12 cellular contexts compared by ENCODE assay signal in genomic region chr11:134228625-134229024, GRCh38. TPM values are rescaled to one million over a fixed set of nuclear protein-coding genes. Genes with fewer than 3 reads are reported as not detected.
DNase-seq lines count a peak whose midpoint lies in the region; ATAC-seq, FAIRE-seq and TF ChIP-seq lines count a peak whose summit lies in the region.
"Had no signal": no experiment of that assay in that cellular context is flagged by ENCODE, and none has a peak within 500 bp of the region (broad histone marks: within the 10 kb centered on the region; RNA-seq: fewer than 3 reads in every experiment).

No MANE protein-coding gene starts in this region.

- CTCF ChIA-PET in activated CD4-positive, alpha-beta T cell treated with anti-CD3 and anti-CD28 coated beads for 36 hours (lab: Charles Lee), result interaction anchor here (0.7 to 1.5 kb wide), 4 partner anchors 14 to 48 kb away, joined by 3 to 5 read pairs (median 4); partner anchors contain the start of gene GLB1L3

- POLR2A ChIA-PET in activated CD4-positive, alpha-beta T cell treated with anti-CD3 and anti-CD28 coated beads for 36 hours (lab: Charles Lee), result no interaction called here

- peak; percentile 64 for DNase-seq in activated CD4-positive, alpha-beta T cell treated with anti-CD3 and anti-CD28 coated beads for 36 hours
- no peak for DNase-seq in activated CD4-positive, alpha-beta T cell treated with anti-CD3 and anti-CD28 coated beads for 4 hours
- peak; percentile 65 for DNase-seq in natural killer cell treated with Interleukin-12 subunit alpha and Interleukin-12 subunit beta and Interleukin-15 and Interleukin-18, amount 100 ng/mL, for 72 hours (ENCODE audit: low spot score)
- no peak for DNase-seq in kidney
- DNase-seq in NK-92 treated with Interleukin-12 subunit alpha and Interleukin-12 subunit beta, amount 100 ng/mL, for 24 hours (lab: John Stamatoyannopoulos, UW), result no peak
- DNase-seq in iPS-NIHi7 (ENCODE audit: extremely low spot score), result no peak
- DNase-seq: NCI-H524 treated with DMSO at 0.1 percent for 48 hours had no signal

- H3K27me3 Mint-ChIP-seq in activated CD4-positive, alpha-beta T cell treated with anti-CD3 and anti-CD28 coated beads for 36 hours, result no peaks in the 10 kb centered on the region
- no peaks in the 10 kb centered on the region for H3K27me3 Mint-ChIP-seq in natural killer cell treated with Interleukin-12 subunit alpha and Interleukin-12 subunit beta and Interleukin-15 and Interleukin-18, amount 100 ng/mL, for 72 hours

- H3K9me3 Mint-ChIP-seq in activated CD4-positive, alpha-beta T cell treated with anti-CD3 and anti-CD28 coated beads for 36 hours (ENCODE audit: low read depth), result no peaks in the 10 kb centered on the region
- no peaks in the 10 kb centered on the region for H3K9me3 Mint-ChIP-seq in natural killer cell treated with Interleukin-12 subunit alpha and Interleukin-12 subunit beta and Interleukin-15 and Interleukin-18, amount 100 ng/mL, for 72 hours
- H3K9me3 Mint-ChIP-seq: neural crest cell had no signal

- no peak overlapping the region for H3K27ac Mint-ChIP-seq in activated CD4-positive, alpha-beta T cell treated with anti-CD3 and anti-CD28 coated beads for 36 hours
- H3K27ac Mint-ChIP-seq in natural killer cell treated with Interleukin-12 subunit alpha and Interleukin-12 subunit beta and Interleukin-15 and Interleukin-18, amount 100 ng/mL, for 72 hours, result no peak overlapping the region

- no peak for TF ChIP-seq CTCF in kidney (IDR thresholded peaks at IDR 0.05; ENCODE audit: borderline replicate concordance, extremely low read depth, insufficient read depth)

- no peak overlapping the region for H3K4me3 ChIP-seq in kidney (ENCODE audit: low read length in 2 of 2)
- H3K4me3 ChIP-seq: A549 had no signal

- intact Hi-C loops in activated CD4-positive, alpha-beta T cell treated with anti-CD3 and anti-CD28 coated beads for 36 hours (cut with DNase I, micrococcal nuclease), result no loop called here
- intact Hi-C loops in kidney (cut with DNase I), result no loop called here

- no peak overlapping the region for H3K27ac ChIP-seq in kidney (ENCODE audit: low read depth in 2 of 2, low read length in 2 of 2)
- H3K27ac ChIP-seq: A549 had no signal

- H3K9me3 ChIP-seq in kidney (ENCODE audit: control insufficient read depth in 1 of 2, low read length in 2 of 2), result no peaks in the 10 kb centered on the region
- H3K9me3 ChIP-seq: A549 had no signal

- ATAC-seq in activated CD4-positive, alpha-beta T cell treated with anti-CD3 and anti-CD28 coated beads for 36 hours, result peak; percentile 4
- ATAC-seq in GM21576 (IDR thresholded peaks at IDR 0.05; ENCODE audit: unreplicated experiment) (peak; percentile 50), HG03575 (IDR thresholded peaks at IDR 0.05; ENCODE audit: extremely low read depth, insufficient number of reproducible peaks, low FRiP score, unreplicated experiment) (peak; percentile 64)
- peak; percentile 16 to 60 for ATAC-seq in natural killer cell treated with Interleukin-12 subunit alpha and Interleukin-12 subunit beta and Interleukin-15 and Interleukin-18, amount 100 ng/mL, for 72 hours
- ATAC-seq: A549 had no signal

- no peak overlapping the region for H3K9ac ChIP-seq in kidney (ENCODE audit: low read length in 2 of 2)

- peaks cover 10 to 15% of the 10 kb centered on the region in 2 donors for H3K4me1 ChIP-seq in kidney (ENCODE audit: control insufficient read depth in 1 of 2, insufficient read depth in 1 of 2, low read depth in 1 of 2, low read length in 2 of 2)

- H3K4me3 Mint-ChIP-seq in activated CD4-positive, alpha-beta T cell treated with anti-CD3 and anti-CD28 coated beads for 36 hours, result no peak overlapping the region
- peak overlapping the region; percentile 63 for H3K4me3 Mint-ChIP-seq in natural killer cell treated with Interleukin-12 subunit alpha and Interleukin-12 subunit beta and Interleukin-15 and Interleukin-18, amount 100 ng/mL, for 72 hours

- H3K36me3 Mint-ChIP-seq in activated CD4-positive, alpha-beta T cell treated with anti-CD3 and anti-CD28 coated beads for 36 hours (ENCODE audit: low read depth), result peaks cover 6% of the 10 kb centered on the region
- no peaks in the 10 kb centered on the region for H3K36me3 Mint-ChIP-seq in natural killer cell treated with Interleukin-12 subunit alpha and Interleukin-12 subunit beta and Interleukin-15 and Interleukin-18, amount 100 ng/mL, for 72 hours

- no peak for FAIRE-seq in kidney (lab: Jason Lieb, UNC)
- FAIRE-seq: A549 had no signal

- H3K36me3 ChIP-seq in kidney (ENCODE audit: control insufficient read depth in 1 of 2, insufficient read depth in 2 of 2, low read length in 2 of 2), result no peaks in the 10 kb centered on the region

- H3K4me1 Mint-ChIP-seq in activated CD4-positive, alpha-beta T cell treated with anti-CD3 and anti-CD28 coated beads for 36 hours, result peaks cover 65% of the 10 kb centered on the region
- peaks cover 66 to 68% of the 10 kb centered on the region in 2 donors for H3K4me1 Mint-ChIP-seq in natural killer cell treated with Interleukin-12 subunit alpha and Interleukin-12 subunit beta and Interleukin-15 and Interleukin-18, amount 100 ng/mL, for 72 hours (ENCODE audit: low read depth in 2 of 2)

RNA-seq across cellular contexts. Expression of gene VPS26B, which starts 4.2 kb away (rescaled TPM):
- total RNA-seq in activated CD4-positive, alpha-beta T cell treated with anti-CD3 and anti-CD28 coated beads for 36 hours, result 10 to 100 TPM; 32.4 to 32.5 TPM
- total RNA-seq in natural killer cell treated with Interleukin-12 subunit alpha and Interleukin-12 subunit beta and Interleukin-15 and Interleukin-18, amount 100 ng/mL, for 72 hours, result 10 to 100 TPM; 33.5 to 33.9 TPM
- total RNA-seq in kidney, result 34.6 TPM
- polyA plus RNA-seq in kidney (ENCODE audit: insufficient read depth, low read depth, low replicate concordance), result 20.5 TPM

RNA-seq across cellular contexts. Expression of gene NCAPD3, which starts 4.9 kb away (rescaled TPM):
- 10 to 100 TPM; 78.9 to 92.1 TPM for total RNA-seq in activated CD4-positive, alpha-beta T cell treated with anti-CD3 and anti-CD28 coated beads for 36 hours
- total RNA-seq in natural killer cell treated with Interleukin-12 subunit alpha and Interleukin-12 subunit beta and Interleukin-15 and Interleukin-18, amount 100 ng/mL, for 72 hours, result 100 to 1,000 TPM in 1 of 2 donors, 10 to 100 TPM in 1; 55.6 to 121 TPM
- 21.3 TPM for total RNA-seq in kidney
- polyA plus RNA-seq in kidney (ENCODE audit: insufficient read depth, low read depth, low replicate concordance), result 3.7 TPM

RNA-seq across cellular contexts. Expression of gene THYN1, which starts 24.5 kb away (rescaled TPM):
- total RNA-seq in activated CD4-positive, alpha-beta T cell treated with anti-CD3 and anti-CD28 coated beads for 36 hours, result 10 to 100 TPM; 75.5 to 89.5 TPM
- 10 to 100 TPM; 34.4 to 45.9 TPM for total RNA-seq in natural killer cell treated with Interleukin-12 subunit alpha and Interleukin-12 subunit beta and Interleukin-15 and Interleukin-18, amount 100 ng/mL, for 72 hours
- total RNA-seq in kidney, result 32.2 TPM
- 74.0 TPM for polyA plus RNA-seq in kidney (ENCODE audit: insufficient read depth, low read depth, low replicate concordance)

RNA-seq across cellular contexts. Expression of gene ACAD8, which starts 24.7 kb away (rescaled TPM):
- 10 to 100 TPM; 12.4 to 16.6 TPM for total RNA-seq in activated CD4-positive, alpha-beta T cell treated with anti-CD3 and anti-CD28 coated beads for 36 hours
- total RNA-seq in natural killer cell treated with Interleukin-12 subunit alpha and Interleukin-12 subunit beta and Interleukin-15 and Interleukin-18, amount 100 ng/mL, for 72 hours, result 10 to 100 TPM; 21.1 to 29.2 TPM
- 28.1 TPM for total RNA-seq in kidney
- 42.1 TPM for polyA plus RNA-seq in kidney (ENCODE audit: insufficient read depth, low read depth, low replicate concordance)

RNA-seq across cellular contexts. Expression of gene GLB1L3, which starts 47.6 kb away (rescaled TPM):
- 10 to 100 TPM; 11.7 to 12.2 TPM for total RNA-seq in activated CD4-positive, alpha-beta T cell treated with anti-CD3 and anti-CD28 coated beads for 36 hours
- total RNA-seq in natural killer cell treated with Interleukin-12 subunit alpha and Interleukin-12 subunit beta and Interleukin-15 and Interleukin-18, amount 100 ng/mL, for 72 hours, result 1 to 10 TPM in 1 of 2 donors, not detected in 1; 1.9 TPM
- total RNA-seq in kidney, result 0.06 TPM
- 0.17 TPM for polyA plus RNA-seq in kidney (ENCODE audit: insufficient read depth, low read depth, low replicate concordance)
- total RNA-seq: chondrocyte had no signal
- polyA plus RNA-seq: A549 had no signal

Comparison
In these comparisons a context has a peak if more than half of its experiments do, and no peak if none do; other contexts are left out.
1. DNase-seq: peak in activated CD4-positive, alpha-beta T cell treated with anti-CD3 and anti-CD28 coated beads for 36 hours (single experiment) and natural killer cell treated with Interleukin-12 subunit alpha and Interleukin-12 subunit beta and Interleukin-15 and Interleukin-18, amount 100 ng/mL, for 72 hours (single experiment); none in activated CD4-positive, alpha-beta T cell treated with anti-CD3 and anti-CD28 coated beads for 4 hours (0 of 2), kidney (single experiment), NK-92 treated with Interleukin-12 subunit alpha and Interleukin-12 subunit beta, amount 100 ng/mL, for 24 hours (single experiment) and iPS-NIHi7 (single experiment).
2. ATAC-seq: peak in every context shown above with its lines; median percentile 64 in HG03575; 50 in GM21576; 38 in natural killer cell treated with Interleukin-12 subunit alpha and Interleukin-12 subunit beta and Interleukin-15 and Interleukin-18, amount 100 ng/mL, for 72 hours; 4 in activated CD4-positive, alpha-beta T cell treated with anti-CD3 and anti-CD28 coated beads for 36 hours.